In the genomic region with DNA sequence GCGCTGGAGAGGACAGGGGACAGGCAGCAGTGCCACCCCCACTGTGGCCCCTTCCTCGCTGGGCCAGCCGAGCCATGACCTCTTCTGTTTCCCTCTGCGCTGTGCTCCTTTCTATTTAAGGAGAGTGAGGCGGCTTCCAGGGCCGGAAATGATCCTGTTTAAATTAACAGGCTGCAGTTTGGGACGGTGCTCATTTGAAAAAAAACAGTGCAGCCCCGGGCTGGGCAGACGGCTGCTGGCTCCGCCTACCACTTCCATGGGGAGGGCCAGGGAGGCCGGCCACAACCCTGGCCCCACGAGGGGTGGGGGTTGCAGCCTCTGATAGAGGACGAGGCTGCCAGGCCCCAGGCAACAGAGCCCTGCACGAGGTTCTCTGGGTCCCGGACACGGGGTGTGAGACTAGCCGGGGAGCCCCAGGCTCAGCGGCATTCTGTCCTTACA, we compare ENCODE assay signal across 8 cellular contexts. TPM values are rescaled to one million over a fixed set of nuclear protein-coding genes. Genes with fewer than 3 reads are reported as not detected.
DNase-seq lines count a peak whose midpoint lies in the region; FAIRE-seq and TF ChIP-seq lines count a peak whose summit lies in the region.
"Not testable (repeated sequence)": the region's sequence is repeated elsewhere in the genome, so short reads cannot be mapped to it uniquely, and the experiment has no call there.

No MANE protein-coding gene starts in this region.

- dilution Hi-C loops in endothelial cell of umbilical vein (cut with MboI; ENCODE audit: extremely low pct_ligation_motif_present, low sequenced_read_pairs) = not testable (repeated sequence)

- H3K9me1 ChIP-seq in endothelial cell of umbilical vein (replicated peaks; ENCODE audit: control insufficient read depth, extremely low read depth, insufficient read depth, low read length) = not testable (repeated sequence)

- not testable (repeated sequence) for H3K4me1 ChIP-seq in endothelial cell of umbilical vein (ENCODE audit: control insufficient read depth, extremely low read depth, insufficient read depth, low read length)
- peaks cover 73% of the 10 kb centered on the region for H3K4me1 ChIP-seq in left ventricle myocardium inferior
- H3K4me1 ChIP-seq in sigmoid colon = peaks cover 0 to 87% (median 81%) of the 10 kb centered on the region in 4 donors
- H3K4me1 ChIP-seq in vagina = peaks cover 79% of the 10 kb centered on the region

- not testable (repeated sequence) for H4K20me1 ChIP-seq in endothelial cell of umbilical vein (replicated peaks; ENCODE audit: control insufficient read depth, extremely low read depth, insufficient read depth, low read length)

- TF ChIP-seq POLR2A in endothelial cell of umbilical vein (IDR thresholded peaks at IDR 0.05; ENCODE audit: low read depth, low read length); vagina (IDR thresholded peaks at IDR 0.05): not testable (repeated sequence)
- peak in 1 of 2 donors; percentile 44 for TF ChIP-seq POLR2A in sigmoid colon (IDR thresholded peaks at IDR 0.05)

- H3K4me3 ChIP-seq in endothelial cell of umbilical vein (replicated peaks in 1 of 3; ENCODE audit: insufficient read depth in 1 of 3, low read depth in 1 of 3, low read length in 3 of 3) = not testable (repeated sequence)
- H3K4me3 ChIP-seq in left ventricle myocardium inferior = peak overlapping the region; percentile 61
- peak overlapping the region; percentile 14 to 46 (median 39) for H3K4me3 ChIP-seq in sigmoid colon
- H3K4me3 ChIP-seq in vagina = peak overlapping the region; percentile 26 to 49

- POLR2A ChIA-PET in endothelial cell of umbilical vein (lab: Charles Lee) = not testable (repeated sequence)

- CTCF ChIA-PET in endothelial cell of umbilical vein (lab: Charles Lee) = not testable (repeated sequence)

- H3K9ac ChIP-seq in endothelial cell of umbilical vein (replicated peaks; ENCODE audit: extremely low read depth, insufficient read depth, low read length) = not testable (repeated sequence)

- H3K79me2 ChIP-seq in endothelial cell of umbilical vein (ENCODE audit: control insufficient read depth, insufficient read depth, low read length) = peaks cover 21% of the 10 kb centered on the region

- H3K27ac ChIP-seq in angular gyrus (ENCODE audit: low read depth, low read length) (peak overlapping the region; percentile 80), endothelial cell of umbilical vein (ENCODE audit: insufficient read depth, low read depth, low read length) (peak overlapping the region; percentile 50), left ventricle myocardium inferior (replicated peaks) (peak overlapping the region; percentile 89), sigmoid colon (peak overlapping the region; percentile 89 to 99 (median 96)), vagina (peak overlapping the region; percentile 92)

- not testable (repeated sequence) for BruUV-seq in endothelial cell of umbilical vein (replicated peaks; lab: Mats Ljungman, UMichigan)

- peak; percentile 19 for DNase-seq in DMS153 (lab: John Stamatoyannopoulos, UW)
- DNase-seq in M059J (ENCODE audit: low read depth) = peak; percentile 32
- DNase-seq in endothelial cell of umbilical vein (ENCODE audit: low read depth, low spot score) = peak; percentile 21
- not testable (repeated sequence) for DNase-seq in left ventricle myocardium inferior
- DNase-seq in medulla oblongata (ENCODE audit: extremely low spot score) = peak; percentile 8
- DNase-seq in sigmoid colon = peak; percentile 90
- peak in 1 of 2 donors; percentile 84 for DNase-seq in vagina (ENCODE audit: extremely low spot score in 2 of 2)

- intact Hi-C loops in endothelial cell of umbilical vein (cut with micrococcal nuclease); left ventricle myocardium inferior (cut with micrococcal nuclease); sigmoid colon (cut with DNase I); vagina (cut with DNase I): not testable (repeated sequence)

- peak overlapping the region; percentile 7 for H2AFZ ChIP-seq in endothelial cell of umbilical vein (ENCODE audit: low read depth, low read length)

- not testable (repeated sequence) for TF ChIP-seq CTCF in endothelial cell of umbilical vein (IDR thresholded peaks at IDR 0.05; ENCODE audit: extremely low read depth in 1 of 2, insufficient read depth in 1 of 2, low read depth in 1 of 2, low read length in 2 of 2); left ventricle myocardium inferior (IDR thresholded peaks at IDR 0.05; ENCODE audit: borderline replicate concordance); sigmoid colon (IDR thresholded peaks at IDR 0.05); vagina (IDR thresholded peaks at IDR 0.05)

- 33 to 69% methylated on average over 18 of the region's 18 CpGs for WGBS in sigmoid colon, 2 donors

- TF ChIP-seq EP300 in sigmoid colon (IDR thresholded peaks at IDR 0.05) = peak in 1 of 4 donors; percentile 8

- peak overlapping the region; percentile 42 for H3K4me2 ChIP-seq in endothelial cell of umbilical vein (ENCODE audit: insufficient read depth, low read length)

- not testable (repeated sequence) for H3K9me3 ChIP-seq in endothelial cell of umbilical vein (replicated peaks; ENCODE audit: control insufficient read depth, insufficient read depth, low read length); left ventricle myocardium inferior (replicated peaks); sigmoid colon; vagina

- not testable (repeated sequence) for H3K27me3 ChIP-seq in endothelial cell of umbilical vein (ENCODE audit: control insufficient read depth in 2 of 2, insufficient read depth in 2 of 2, low read length in 2 of 2); left ventricle myocardium inferior (ENCODE audit: low read depth); sigmoid colon; vagina

- FAIRE-seq in endothelial cell of umbilical vein (lab: Jason Lieb, UNC) = peak; percentile 99

- H3K36me3 ChIP-seq in endothelial cell of umbilical vein (ENCODE audit: control insufficient read depth in 2 of 2, extremely low read depth in 1 of 2, insufficient read depth in 2 of 2, low read length in 2 of 2); left ventricle myocardium inferior; sigmoid colon; vagina: not testable (repeated sequence)

RNA-seq across cellular contexts. Expression of a gene that starts 50.1 kb away (rescaled TPM):
- total RNA-seq in M059J (2014; rRNA removed; shearing (Covaris generic)) = 38.0 and 49.9 TPM in 2 replicates
- total RNA-seq in endothelial cell of umbilical vein (22.7 and 26.5 TPM in 2 replicates), left ventricle myocardium inferior (24.4 TPM), sigmoid colon (10 to 100 TPM; 21.3 to 27.2 (median 25.6) TPM), vagina (24.8 TPM)
- polyA plus RNA-seq in endothelial cell of umbilical vein (12.3 and 15.1 TPM in 2 replicates), sigmoid colon (10 to 100 TPM; 14.5 to 17.4 (median 16.9) TPM)
- polyA plus RNA-seq in endothelial cell of umbilical vein (2011; cell fraction: cytosol; rRNA removed) = 17.0 and 17.4 TPM in 2 replicates
- 30.3 and 33.3 TPM in 2 replicates for polyA plus RNA-seq in endothelial cell of umbilical vein (2011; cell fraction: nucleus; rRNA removed)
- polyA plus RNA-seq in endothelial cell of umbilical vein (2012) = 28.0 and 30.8 TPM in 2 replicates
- 34.4 and 36.9 TPM in 2 replicates for polyA minus RNA-seq in endothelial cell of umbilical vein
- polyA minus RNA-seq in endothelial cell of umbilical vein (2011; cell fraction: cytosol; rRNA and poly(A)+ RNA removed) = 24.3 TPM
- polyA minus RNA-seq in endothelial cell of umbilical vein (2011; cell fraction: nucleus; rRNA and poly(A)+ RNA removed) = 14.8 and 23.0 TPM in 2 replicates
